8 cellular contexts compared by ENCODE assay signal in genomic region chr14:52729925-52730707, GRCh38. TPM values are rescaled to one million over a fixed set of nuclear protein-coding genes. Genes with fewer than 3 reads are reported as not detected.
DNase-seq lines count a peak whose midpoint lies in the region; ATAC-seq and TF ChIP-seq lines count a peak whose summit lies in the region.

A gene with protein sequence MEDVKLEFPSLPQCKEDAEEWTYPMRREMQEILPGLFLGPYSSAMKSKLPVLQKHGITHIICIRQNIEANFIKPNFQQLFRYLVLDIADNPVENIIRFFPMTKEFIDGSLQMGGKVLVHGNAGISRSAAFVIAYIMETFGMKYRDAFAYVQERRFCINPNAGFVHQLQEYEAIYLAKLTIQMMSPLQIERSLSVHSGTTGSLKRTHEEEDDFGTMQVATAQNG (plus strand): TSS chr14:52730166. CDS start chr14:52730475, 309 bp downstream.

- peaks cover 0 to 23% (median 9%) of the 10 kb centered on the region in 4 donors for H3K36me3 ChIP-seq in right lobe of liver

- CTCF ChIA-PET in CD4-positive, alpha-beta T cell (lab: Charles Lee) = interaction anchor here (0.7 to 1.4 kb wide), 3 partner anchors 10 to 32 kb away, joined by 3 to 6 read pairs (median 4); no protein-coding TSS in a partner anchor
- CTCF ChIA-PET in activated CD4-positive, alpha-beta memory T cell treated with anti-CD3 and anti-CD28 coated beads for 36 hours (lab: Charles Lee) = interaction anchor here (0.9 to 1.1 kb wide), 3 partner anchors 12 to 178 kb away, joined by 3 to 4 read pairs (median 3); partner anchors contain the start of genes GPR137C and TXNDC16

- peaks cover 37% of the 10 kb centered on the region for H3K4me1 Mint-ChIP-seq in CD4-positive, alpha-beta T cell (ENCODE audit: low read depth)
- H3K4me1 Mint-ChIP-seq in activated CD4-positive, alpha-beta memory T cell treated with anti-CD3 and anti-CD28 coated beads for 36 hours (ENCODE audit: low read depth) = peaks cover 29% of the 10 kb centered on the region

- TF ChIP-seq POLR2A in right lobe of liver (IDR thresholded peaks at IDR 0.05) = peak; percentile 94

- intact Hi-C loops in CD4-positive, alpha-beta T cell (cut with DNase I, micrococcal nuclease) = loop anchor here (2.0 to 5.0 kb wide), 5 partner anchors 15 to 178 kb away; partner anchors contain the start of genes GNPNAT1 (in 2 of the 2), GPR137C (in 1 of the 2), PSMC6 (in 1 of the 2) and TXNDC16 (in 1 of the 2)
- intact Hi-C loops in activated CD4-positive, alpha-beta memory T cell treated with anti-CD3 and anti-CD28 coated beads for 36 hours (cut with micrococcal nuclease) = loop anchor here (1.0 to 10.0 kb wide), 6 partner anchors 12 to 425 kb away; partner anchors contain the start of genes DDHD1, GNPNAT1, GPR137C and PSMC6
- intact Hi-C loops in dorsolateral prefrontal cortex (cut with DNase I) = loop anchor here (1.0 to 10.0 kb wide), 3 partner anchors 23 to 175 kb away; partner anchors contain the start of genes GNPNAT1 (in 1 of the 2), GPR137C (in 1 of the 2), PSMC6 (in 1 of the 2) and TXNDC16 (in 1 of the 2)
- intact Hi-C loops in right lobe of liver (cut with DNase I) = no loop called here

- H3K9me3 ChIP-seq in CD4-positive, alpha-beta T cell (ENCODE audit: control insufficient read depth, low read length) = no peaks in the 10 kb centered on the region
- no peaks in the 10 kb centered on the region for H3K9me3 ChIP-seq in right lobe of liver

- H3K4me3 Mint-ChIP-seq in CD4-positive, alpha-beta T cell = peak within 1 kb of the TSS; percentile 93
- H3K4me3 Mint-ChIP-seq in activated CD4-positive, alpha-beta memory T cell treated with anti-CD3 and anti-CD28 coated beads for 36 hours = peak within 1 kb of the TSS; percentile 87

- DNase-seq in CD4-positive, alpha-beta T cell = peak; percentile 94 to 98 (median 97)
- peak; percentile 99 for DNase-seq in HK-2 (ENCODE audit: unreplicated experiment)
- DNase-seq in NCI-H82 treated with DMSO at 0.1 percent for 48 hours (lab: John Stamatoyannopoulos, UW; ENCODE audit: unreplicated experiment) = peak; percentile 82
- peak; percentile 99 for DNase-seq in activated CD4-positive, alpha-beta memory T cell treated with anti-CD3 and anti-CD28 coated beads for 36 hours
- peak; percentile 90 to 98 (median 96) for DNase-seq in dorsolateral prefrontal cortex
- peak; percentile 99 to 100 (median 100) for DNase-seq in right lobe of liver
- peak; percentile 99 for DNase-seq in stimulated activated CD4-positive, alpha-beta T cell treated with anti-CD3 and anti-CD28 coated beads, Interleukin-4, amount 100 ng/mL, for 24 hours

- H3K27me3 Mint-ChIP-seq in CD4-positive, alpha-beta T cell = no peaks in the 10 kb centered on the region
- H3K27me3 Mint-ChIP-seq in activated CD4-positive, alpha-beta memory T cell treated with anti-CD3 and anti-CD28 coated beads for 36 hours = no peaks in the 10 kb centered on the region

- H3K36me3 Mint-ChIP-seq in CD4-positive, alpha-beta T cell (ENCODE audit: low read depth) = peaks cover 74% of the 10 kb centered on the region
- peaks cover 33% of the 10 kb centered on the region for H3K36me3 Mint-ChIP-seq in activated CD4-positive, alpha-beta memory T cell treated with anti-CD3 and anti-CD28 coated beads for 36 hours

- POLR2A ChIA-PET in CD4-positive, alpha-beta T cell (lab: Charles Lee) = interaction anchor here (0.6 to 5.8 kb wide), 14 partner anchors 8 to 178 kb away, joined by 3 to 113 read pairs (median 4); partner anchors contain the start of genes ERO1A, GNPNAT1, GPR137C and TXNDC16
- POLR2A ChIA-PET in activated CD4-positive, alpha-beta memory T cell treated with anti-CD3 and anti-CD28 coated beads for 36 hours (lab: Charles Lee) = interaction anchor here (0.6 to 2.3 kb wide), 7 partner anchors 12 to 423 kb away, joined by 3 to 10 read pairs (median 4); partner anchors contain the start of gene ERO1A

- 0% methylated on average over 11 of the region's 72 CpGs for WGBS in right lobe of liver (ENCODE audit: insufficient coverage, low coverage, low lambda C conversion rate, missing lambda C conversion rate)

- H3K27ac Mint-ChIP-seq in CD4-positive, alpha-beta T cell = peak within 1 kb of the TSS; percentile 94
- peak within 1 kb of the TSS; percentile 82 for H3K27ac Mint-ChIP-seq in activated CD4-positive, alpha-beta memory T cell treated with anti-CD3 and anti-CD28 coated beads for 36 hours

- peak within 1 kb of the TSS; percentile 89 for H3K27ac ChIP-seq in CD4-positive, alpha-beta T cell (ENCODE audit: low read depth, low read length)
- peak within 1 kb of the TSS in 58 of 59 donors; percentile 22 to 92 (median 78) for H3K27ac ChIP-seq in dorsolateral prefrontal cortex
- peak within 1 kb of the TSS; percentile 67 to 85 (median 79) for H3K27ac ChIP-seq in right lobe of liver

- H3K4me1 ChIP-seq in right lobe of liver = peaks cover 0 to 14% (median 3%) of the 10 kb centered on the region in 4 donors

- H3K9me3 Mint-ChIP-seq in CD4-positive, alpha-beta T cell = no peaks in the 10 kb centered on the region
- H3K9me3 Mint-ChIP-seq in activated CD4-positive, alpha-beta memory T cell treated with anti-CD3 and anti-CD28 coated beads for 36 hours = no peaks in the 10 kb centered on the region

- no peak for TF ChIP-seq CTCF in CD4-positive, alpha-beta T cell (IDR thresholded peaks at IDR 0.05)
- TF ChIP-seq CTCF in dorsolateral prefrontal cortex (IDR thresholded peaks at IDR 0.05 in 54 of 56, conservative IDR thresholded peaks at IDR 0.05 in 2 of 56; ENCODE audit: low read depth in 1 of 56, partially characterized antibody in 56 of 56) (peak in 50 of 56 donors; percentile 11 to 71 (median 40)), right lobe of liver (IDR thresholded peaks at IDR 0.05) (peak; percentile 29 to 44 (median 38))

- ATAC-seq in CD4-positive, alpha-beta T cell (ENCODE audit: poor library complexity) = peak; percentile 95
- peak; percentile 93 for ATAC-seq in GM19455 (IDR thresholded peaks at IDR 0.05; ENCODE audit: unreplicated experiment)
- peak; percentile 97 to 99 (median 98) for ATAC-seq in right lobe of liver

- no peaks in the 10 kb centered on the region for H3K27me3 ChIP-seq in CD4-positive, alpha-beta T cell (ENCODE audit: control insufficient read depth, insufficient read depth, low read length)
- H3K27me3 ChIP-seq in dorsolateral prefrontal cortex (no peaks in the 10 kb centered on the region), right lobe of liver (no peaks in the 10 kb centered on the region)

- H3K4me3 ChIP-seq in dorsolateral prefrontal cortex = peak within 1 kb of the TSS; percentile 70 to 99 (median 94)
- peak within 1 kb of the TSS; percentile 85 to 94 (median 87) for H3K4me3 ChIP-seq in right lobe of liver

RNA-seq across cellular contexts. Expression of the gene that starts here (rescaled TPM):
- 10 to 100 TPM; 15.3 to 16.2 TPM for total RNA-seq in CD4-positive, alpha-beta T cell
- total RNA-seq in activated CD4-positive, alpha-beta memory T cell treated with anti-CD3 and anti-CD28 coated beads for 36 hours = 10 to 100 TPM; 15.9 to 17.0 TPM
- 10 to 100 TPM in 7 of 120 experiments, 1 to 10 TPM in 113; 5.3 to 12.8 (median 7.4) TPM for total RNA-seq in dorsolateral prefrontal cortex
- total RNA-seq in right lobe of liver = 10 to 100 TPM; 10.1 to 18.3 (median 13.1) TPM

Comparison
In these comparisons a context has a peak if more than half of its experiments do, and no peak if none do; other contexts are left out.
1. Peak in every context shown above with its lines: DNase-seq, ATAC-seq, H3K4me3 ChIP-seq and H3K27ac ChIP-seq.
2. intact Hi-C loops: an anchor here in CD4-positive, alpha-beta T cell (2.0 to 5.0 kb wide), activated CD4-positive, alpha-beta memory T cell treated with anti-CD3 and anti-CD28 coated beads for 36 hours (1.0 to 10.0 kb wide) and dorsolateral prefrontal cortex (1.0 to 10.0 kb wide); none called in right lobe of liver.